In genomic region chr7:137458399-137458798, GRCh38 we compare ENCODE assay signal across 18 cellular contexts.
DNase-seq lines count a peak whose midpoint lies in the region; ATAC-seq and TF ChIP-seq lines count a peak whose summit lies in the region.
"Had no signal": no experiment of that assay in that cellular context is flagged by ENCODE, and none has a peak within 500 bp of the region (broad histone marks: within the 10 kb centered on the region; RNA-seq: fewer than 3 reads in every experiment).

No MANE protein-coding gene starts in this region.

- POLR2A ChIA-PET in MCF 10A (lab: Yijun Ruan, JAX), result no interaction called here

- intact Hi-C loops in breast epithelium (cut with DNase I; ENCODE audit: low total_unique reads) (no loop called here), MCF 10A (cut with micrococcal nuclease) (loop anchor here (10.0 kb wide), 1 partner anchor 584 kb away; no protein-coding TSS in a partner anchor), psoas muscle (cut with DNase I) (loop anchor here in 1 of 2 donors (10.0 kb wide), 1 partner anchor 284 kb away; no protein-coding TSS in a partner anchor)

- peaks cover 31% of the 10 kb centered on the region for H3F3A ChIP-seq in GM23248 (ENCODE audit: insufficient read depth)

- CTCF ChIA-PET in MCF 10A (lab: Yijun Ruan, JAX), result interaction anchor here (0.6 to 0.9 kb wide), 3 partner anchors 19 to 585 kb away, joined by 3 to 4 read pairs (median 4); no protein-coding TSS in a partner anchor

- peaks cover 5% of the 10 kb centered on the region for H3K36me3 Mint-ChIP-seq in MCF 10A (ENCODE audit: insufficient read depth, unreplicated experiment)

- H3K27me3 Mint-ChIP-seq in MCF 10A (ENCODE audit: insufficient read depth, unreplicated experiment), result peaks cover 50% of the 10 kb centered on the region

- peaks cover 0 to 10% of the 10 kb centered on the region in 2 donors for H3K4me1 ChIP-seq in breast epithelium
- peaks cover 16% of the 10 kb centered on the region for H3K4me1 ChIP-seq in RWPE2 (ENCODE audit: insufficient read depth, poor library complexity, severe bottlenecking)
- H3K4me1 ChIP-seq in GM23248 (ENCODE audit: insufficient read depth), result peaks cover 47% of the 10 kb centered on the region
- H3K4me1 ChIP-seq in psoas muscle, result no peaks in the 10 kb centered on the region
- H3K4me1 ChIP-seq: A549, Caco-2, HAP-1 had no signal

- no peak overlapping the region for H3K27ac Mint-ChIP-seq in MCF 10A (ENCODE audit: low read depth, unreplicated experiment)
- H3K27ac Mint-ChIP-seq: CD4-positive, alpha-beta T cell had no signal

- 99 to 100% methylated on average over 2 of the region's 2 CpGs for WGBS in GM23248 (ENCODE audit: low coverage in 1 of 2, low lambda C conversion rate in 2 of 2, missing lambda C conversion rate in 2 of 2), 2 experiments
- WGBS in psoas muscle, 3 donors, result 88 to 93% (median 91%) methylated on average over 2 of the region's 2 CpGs

- no TSS peak for BruUV-seq in MCF 10A (replicated peaks; lab: Mats Ljungman, UMichigan)

- no peaks in the 10 kb centered on the region for H3K9me2 ChIP-seq in GM23248 (ENCODE audit: insufficient read depth)

- TF ChIP-seq CTCF in breast epithelium (IDR thresholded peaks at IDR 0.05) (no peak), MCF 10A (IDR thresholded peaks at IDR 0.05; ENCODE audit: unreplicated experiment) (no peak), RWPE2 (IDR thresholded peaks at IDR 0.05; ENCODE audit: poor library complexity, severe bottlenecking) (no peak), epithelial cell of esophagus (IDR thresholded peaks at IDR 0.05; ENCODE audit: insufficient read depth, low read depth, low read length, missing control alignments) (no peak), psoas muscle (IDR thresholded peaks at IDR 0.05) (no peak)

- no peak overlapping the region for H3K4me2 ChIP-seq in GM23248 (ENCODE audit: unreplicated experiment)
- H3K4me2 ChIP-seq: A549 had no signal

- no peak for TF ChIP-seq POLR2A in breast epithelium (IDR thresholded peaks at IDR 0.05)

- DNase-seq in breast epithelium (ENCODE audit: low spot score in 2 of 2) (no peak), MCF 10A (ENCODE audit: unreplicated experiment) (no peak), RWPE2 (ENCODE audit: low spot score) (no peak), epithelial cell of esophagus (ENCODE audit: low read depth) (peak; percentile 67), GM23248 (no peak), RKO (ENCODE audit: low spot score) (no peak), psoas muscle (no peak)
- DNase-seq: AML-193; Caco-2; CD4-positive, alpha-beta T cell; DMS153; DMS79; GDM1 had no signal

- H3K79me2 ChIP-seq in GM23248 (ENCODE audit: insufficient read depth), result no peaks in the 10 kb centered on the region

- H3K4me1 Mint-ChIP-seq in MCF 10A (ENCODE audit: insufficient read depth, unreplicated experiment), result no peaks in the 10 kb centered on the region

- H3K9me3 Mint-ChIP-seq in MCF 10A (ENCODE audit: unreplicated experiment), result no peaks in the 10 kb centered on the region
- H3K9me3 Mint-ChIP-seq: CD4-positive, alpha-beta T cell had no signal

- H3K4me3 ChIP-seq in breast epithelium (no peak overlapping the region), RWPE2 (ENCODE audit: severe bottlenecking) (no peak overlapping the region), epithelial cell of esophagus (ENCODE audit: low read length) (no peak overlapping the region), GM23248 (no peak overlapping the region), psoas muscle (no peak overlapping the region)
- H3K4me3 ChIP-seq: A549, HAP-1 had no signal

- no peak overlapping the region for H2AFZ ChIP-seq in GM23248

- H3K4me3 Mint-ChIP-seq in MCF 10A (ENCODE audit: unreplicated experiment), result no peak overlapping the region
- H3K4me3 Mint-ChIP-seq: CD4-positive, alpha-beta T cell had no signal

- H3K9ac ChIP-seq in GM23248, result no peak overlapping the region

- no peaks in the 10 kb centered on the region for H4K20me1 ChIP-seq in GM23248 (ENCODE audit: insufficient read depth)

- H3K36me3 ChIP-seq in breast epithelium (no peaks in the 10 kb centered on the region), RWPE2 (ENCODE audit: low read depth) (no peaks in the 10 kb centered on the region), GM23248 (ENCODE audit: low read depth) (peaks cover 5% of the 10 kb centered on the region; the same call in 1 of the 2 replicates), psoas muscle (ENCODE audit: insufficient read depth in 1 of 2, low read depth in 1 of 2) (no peaks in the 10 kb centered on the region)
- H3K36me3 ChIP-seq: HAP-1 had no signal

- H3K27ac ChIP-seq in breast epithelium (peak overlapping the region; percentile 13 to 33), RWPE2 (ENCODE audit: poor library complexity, severe bottlenecking) (no peak overlapping the region), GM23248 (no peak overlapping the region), psoas muscle (no peak overlapping the region)
- H3K27ac ChIP-seq: 22Rv1, A549, C4-2B had no signal

- in situ Hi-C loops in GM23248 (cut with MboI), result loop anchor here (10.0 kb wide), 1 partner anchor 294 kb away; no protein-coding TSS in a partner anchor

- H3K9me3 ChIP-seq in breast epithelium (no peaks in the 10 kb centered on the region), RWPE2 (ENCODE audit: severe bottlenecking) (no peaks in the 10 kb centered on the region), GM23248 (ENCODE audit: low read depth) (no peaks in the 10 kb centered on the region), psoas muscle (no peaks in the 10 kb centered on the region)
- H3K9me3 ChIP-seq: A549, Caco-2, HAP-1 had no signal

- ATAC-seq in RWPE2 (ENCODE audit: low read depth) (peak; percentile 88), HG02885 (IDR thresholded peaks at IDR 0.05; ENCODE audit: poor library complexity, unreplicated experiment) (no peak), psoas muscle (no peak)
- ATAC-seq: A549 had no signal

- H3K27me3 ChIP-seq in breast epithelium, result no peaks in the 10 kb centered on the region
- H3K27me3 ChIP-seq in RWPE2 (ENCODE audit: insufficient read depth, poor library complexity, severe bottlenecking), result no peaks in the 10 kb centered on the region
- H3K27me3 ChIP-seq in GM23248 (replicated peaks; ENCODE audit: insufficient read depth), result no peaks in the 10 kb centered on the region
- no peaks in the 10 kb centered on the region for H3K27me3 ChIP-seq in psoas muscle (ENCODE audit: insufficient read depth in 3 of 3, low read length in 2 of 3)

Comparison
In these comparisons a context has a peak if more than half of its experiments do, and no peak if none do; other contexts are left out.
1. H3K27ac ChIP-seq: peak in breast epithelium (2 of 2); none in RWPE2 (single experiment), GM23248 (single experiment) and psoas muscle (single experiment).